ENCODE assay signal across 10 cellular contexts in genomic region chr17:37741334-37742113, GRCh38. TPM values are rescaled to one million over a fixed set of nuclear protein-coding genes. Genes with fewer than 3 reads are reported as not detected.
DNase-seq lines count a peak whose midpoint lies in the region; ATAC-seq and TF ChIP-seq lines count a peak whose summit lies in the region.
"Had no signal": no experiment of that assay in that cellular context is flagged by ENCODE, and none has a peak within 500 bp of the region (broad histone marks: within the 10 kb centered on the region; RNA-seq: fewer than 3 reads in every experiment).

No MANE protein-coding gene starts in this region.

- no peak for TF ChIP-seq CTCF in GM12864 (IDR thresholded peaks at IDR 0.05; ENCODE audit: low read depth, low read length, missing control alignments)
- no peak for TF ChIP-seq CTCF in OCI-LY3 (IDR thresholded peaks at IDR 0.05; ENCODE audit: low read depth, low read length)
- no peak for TF ChIP-seq CTCF in glutamatergic neuron (IDR thresholded peaks at IDR 0.05; ENCODE audit: partially characterized antibody, unreplicated experiment)

- H3K36me3 Mint-ChIP-seq in glutamatergic neuron (ENCODE audit: unreplicated experiment), result no peaks in the 10 kb centered on the region

- no peak for DNase-seq in GM12864 (ENCODE audit: low read depth)
- DNase-seq in glutamatergic neuron, result no peak
- DNase-seq in pons (ENCODE audit: low spot score), result peak; percentile 1
- no peak for DNase-seq in NCI-H526 treated with DMSO at 0.1 percent for 48 hours (lab: John Stamatoyannopoulos, UW)
- no peak for DNase-seq in activated effector memory CD4-positive, alpha-beta T cell treated with anti-CD3 and anti-CD28 coated beads, Interleukin-2, amount 50 U/mL, for 16 hours
- no peak for DNase-seq in DMS 273 treated with DMSO at 0.1 percent for 48 hours (lab: John Stamatoyannopoulos, UW)
- DNase-seq: activated CD4-positive, alpha-beta memory T cell treated with anti-CD3 and anti-CD28 coated beads, Interleukin-2, amount 10 ng/mL, durations not matched to agents 7 days and 5 days had no signal

- ATAC-seq in GM18502 (IDR thresholded peaks at IDR 0.05; ENCODE audit: poor library complexity, unreplicated experiment), result no peak

- no peak overlapping the region for H3K27ac Mint-ChIP-seq in glutamatergic neuron (ENCODE audit: unreplicated experiment)
- H3K27ac Mint-ChIP-seq: activated CD4-positive, alpha-beta memory T cell treated with anti-CD3 and anti-CD28 coated beads, Interleukin-2, amount 10 ng/mL, durations not matched to agents 7 days and 5 days had no signal

- H3K4me1 ChIP-seq in OCI-LY3 (ENCODE audit: low read length), result peaks cover 17% of the 10 kb centered on the region

- H3K4me3 ChIP-seq in GM12864 (ENCODE audit: low read depth, low read length) (peak overlapping the region; percentile 55), OCI-LY3 (ENCODE audit: low read length) (peak overlapping the region; percentile 95)

- peaks cover 94% of the 10 kb centered on the region for H3K79me2 ChIP-seq in OCI-LY3 (ENCODE audit: low read length)

- H2AFZ ChIP-seq in OCI-LY3 (ENCODE audit: low read depth, low read length), result no peak overlapping the region

- H3K27me3 ChIP-seq in OCI-LY3 (ENCODE audit: low read depth, low read length), result no peaks in the 10 kb centered on the region

- peaks cover 6% of the 10 kb centered on the region for H3K9me3 Mint-ChIP-seq in glutamatergic neuron (ENCODE audit: unreplicated experiment)
- H3K9me3 Mint-ChIP-seq: activated CD4-positive, alpha-beta memory T cell treated with anti-CD3 and anti-CD28 coated beads, Interleukin-2, amount 10 ng/mL, durations not matched to agents 7 days and 5 days had no signal

- peak overlapping the region; percentile 97 for H3K9ac ChIP-seq in OCI-LY3 (ENCODE audit: low read length)

- no peaks in the 10 kb centered on the region for H3K9me3 ChIP-seq in OCI-LY3 (ENCODE audit: insufficient read depth, low read length)

- peak overlapping the region; percentile 96 for H3K4me2 ChIP-seq in OCI-LY3 (ENCODE audit: low read length)

- peaks cover 40% of the 10 kb centered on the region for H3K36me3 ChIP-seq in OCI-LY3 (replicated peaks; ENCODE audit: low read depth, low read length)

- H3K4me1 Mint-ChIP-seq in glutamatergic neuron (ENCODE audit: low read depth, unreplicated experiment), result no peaks in the 10 kb centered on the region

- H4K20me1 ChIP-seq in OCI-LY3 (ENCODE audit: insufficient read depth, low read length), result peaks cover 36% of the 10 kb centered on the region

- peak overlapping the region; percentile 47 for H3K4me3 Mint-ChIP-seq in glutamatergic neuron (ENCODE audit: unreplicated experiment)

- H3K27me3 Mint-ChIP-seq in glutamatergic neuron (ENCODE audit: unreplicated experiment), result peaks cover 30% of the 10 kb centered on the region

- peak overlapping the region; percentile 91 for H3K27ac ChIP-seq in OCI-LY3 (ENCODE audit: low read length)

RNA-seq across cellular contexts. Expression of gene HNF1B, which starts 3.3 kb away (rescaled TPM):
- total RNA-seq in glutamatergic neuron (ENCODE audit: unreplicated experiment), result not detected
- total RNA-seq: activated CD4-positive, alpha-beta memory T cell treated with anti-CD3 and anti-CD28 coated beads, Interleukin-2, amount 10 ng/mL, durations not matched to agents 7 days and 5 days; dermis microvascular lymphatic vessel endothelial cell had no signal
